Comparison of ENCODE assay signal across 16 cellular contexts in genomic region chr2:47161475-47161874, GRCh38. TPM values are rescaled to one million over a fixed set of nuclear protein-coding genes. Genes with fewer than 3 reads are reported as not detected.
DNase-seq lines count a peak whose midpoint lies in the region; ATAC-seq and TF ChIP-seq lines count a peak whose summit lies in the region.
"Had no signal": no experiment of that assay in that cellular context is flagged by ENCODE, and none has a peak within 500 bp of the region (broad histone marks: within the 10 kb centered on the region; RNA-seq: fewer than 3 reads in every experiment).

No MANE protein-coding gene starts in this region.

- TF ChIP-seq CTCF in SK-N-SH (IDR thresholded peaks at IDR 0.05): no peak
- TF ChIP-seq CTCF in Calu3 (IDR thresholded peaks at IDR 0.05; ENCODE audit: unreplicated experiment): no peak
- TF ChIP-seq CTCF in Panc1 (IDR thresholded peaks at IDR 0.05): no peak
- no peak for TF ChIP-seq CTCF in endodermal cell (conservative IDR thresholded peaks at IDR 0.05)

- H3F3A ChIP-seq in SK-N-SH (replicated peaks; ENCODE audit: insufficient read depth): peaks cover 92% of the 10 kb centered on the region

- peak overlapping the region; percentile 49 for H3K27ac Mint-ChIP-seq in Calu3 (ENCODE audit: unreplicated experiment)
- peak overlapping the region; percentile 13 for H3K27ac Mint-ChIP-seq in endodermal cell
- H3K27ac Mint-ChIP-seq in effector memory CD8-positive, alpha-beta T cell: peak overlapping the region in 1 of 2 donors; percentile 32
- H3K27ac Mint-ChIP-seq: CD8-positive, alpha-beta T cell; GM23338 had no signal

- H3K36me3 Mint-ChIP-seq in Calu3 (ENCODE audit: insufficient read depth, unreplicated experiment): peaks cover 92% of the 10 kb centered on the region
- H3K36me3 Mint-ChIP-seq in endodermal cell (ENCODE audit: low read depth): peaks cover 64% of the 10 kb centered on the region
- peaks cover 76% of the 10 kb centered on the region for H3K36me3 Mint-ChIP-seq in effector memory CD8-positive, alpha-beta T cell (ENCODE audit: insufficient read depth)

- peaks cover 72% of the 10 kb centered on the region for H4K20me1 ChIP-seq in SK-N-SH (ENCODE audit: insufficient read depth)

- peak overlapping the region; percentile 11 to 47; a peak in 3 of 4 replicates for H3K27ac ChIP-seq in SK-N-SH (ENCODE audit: low read depth in 2 of 2, low read length in 1 of 2)
- peak overlapping the region; percentile 30; the same call in 1 of the 2 replicates for H3K27ac ChIP-seq in Panc1 (ENCODE audit: low read length)
- H3K27ac ChIP-seq in endodermal cell (ENCODE audit: low read depth, low read length): no peak overlapping the region
- H3K27ac ChIP-seq: 22Rv1 had no signal

- H2AFZ ChIP-seq in SK-N-SH (ENCODE audit: low read depth): no peak overlapping the region
- H2AFZ ChIP-seq: GM23338 had no signal

- in situ Hi-C loops in Panc1 (cut with HindIII; ENCODE audit: low pct_unique_long_range_greater_than_20kb, low sequenced_read_pairs): no loop called here

- no peak overlapping the region for H3K4me2 ChIP-seq in SK-N-SH
- H3K4me2 ChIP-seq: GM23338 had no signal

- no peak overlapping the region for H3K9ac ChIP-seq in SK-N-SH
- no peak overlapping the region for H3K9ac ChIP-seq in endodermal cell (ENCODE audit: extremely low read depth, low read length, poor library complexity, severe bottlenecking)

- H3K4me1 Mint-ChIP-seq in Calu3 (ENCODE audit: low read depth, unreplicated experiment): peaks cover 46% of the 10 kb centered on the region
- peaks cover 35% of the 10 kb centered on the region for H3K4me1 Mint-ChIP-seq in endodermal cell
- peaks cover 25 to 47% of the 10 kb centered on the region in 2 donors for H3K4me1 Mint-ChIP-seq in effector memory CD8-positive, alpha-beta T cell (ENCODE audit: low read depth in 2 of 2)

- CTCF ChIA-PET in SK-N-SH (lab: Yijun Ruan, JAX): no interaction called here
- CTCF ChIA-PET in Calu3 (lab: Charles Lee): interaction anchor here (0.6 kb wide), 1 partner anchor 146 kb away, joined by 6 read pairs; no protein-coding TSS in a partner anchor
- CTCF ChIA-PET in Panc1 (lab: Charles Lee): no interaction called here

- H3K4me3 ChIP-seq in SK-N-SH (ENCODE audit: low read depth in 2 of 2, low read length in 1 of 2) (no peak overlapping the region), Panc1 (ENCODE audit: low read depth in 2 of 2, low read length in 2 of 2) (no peak overlapping the region), endodermal cell (ENCODE audit: low read length) (peak overlapping the region; percentile 50)
- H3K4me3 ChIP-seq: GM23338 had no signal

- BruUV-seq in Calu3 (replicated peaks; lab: Mats Ljungman, UMichigan) (no TSS peak), Panc1 (replicated peaks; lab: Mats Ljungman, UMichigan) (no TSS peak)

- peaks cover 75% of the 10 kb centered on the region for H3K79me2 ChIP-seq in SK-N-SH (ENCODE audit: insufficient read depth)

- ATAC-seq in SK-N-SH treated with all-trans-retinoic acid at 6 μM for 48 hours (no peak), Panc1 (no peak), HG02623 (IDR thresholded peaks at IDR 0.05; ENCODE audit: unreplicated experiment) (no peak)
- ATAC-seq in effector memory CD8-positive, alpha-beta T cell (replicated peaks): no peak
- ATAC-seq: CD8-positive, alpha-beta T cell; GM23338 had no signal

- DNase-seq in SK-N-SH (no peak), Calu3 (no peak), Panc1 (ENCODE audit: low read depth, low spot score) (no peak), endodermal cell (no peak)
- DNase-seq in activated naive CD4-positive, alpha-beta T cell treated with Interleukin-2 at 50 U/mL for 16 hours: no peak
- no peak for DNase-seq in effector memory CD8-positive, alpha-beta T cell
- DNase-seq: CD8-positive, alpha-beta T cell; COR-L47; DND-41; GDM1; H7 had no signal

- peaks cover 83 to 95% of the 10 kb centered on the region in 2 experiments for H3K36me3 ChIP-seq in SK-N-SH (replicated peaks in 1 of 2; ENCODE audit: control insufficient read depth in 1 of 2, insufficient read depth in 2 of 2, low read length in 1 of 2)
- peaks cover 77% of the 10 kb centered on the region for H3K36me3 ChIP-seq in Panc1 (ENCODE audit: control insufficient read depth, insufficient read depth, low read length)
- peaks cover 74% of the 10 kb centered on the region for H3K36me3 ChIP-seq in endodermal cell (ENCODE audit: control insufficient read depth, insufficient read depth, low read length)

- H3K9me2 ChIP-seq in SK-N-SH: no peaks in the 10 kb centered on the region

- H3K9me3 ChIP-seq in SK-N-SH (no peaks in the 10 kb centered on the region), Panc1 (ENCODE audit: control insufficient read depth, insufficient read depth, low read depth, low read length) (no peaks in the 10 kb centered on the region), endodermal cell (ENCODE audit: control insufficient read depth, low read length) (no peaks in the 10 kb centered on the region)

- no peaks in the 10 kb centered on the region for H3K27me3 Mint-ChIP-seq in Calu3 (ENCODE audit: unreplicated experiment)
- H3K27me3 Mint-ChIP-seq in endodermal cell (ENCODE audit: insufficient read depth): no peaks in the 10 kb centered on the region
- no peaks in the 10 kb centered on the region for H3K27me3 Mint-ChIP-seq in effector memory CD8-positive, alpha-beta T cell

- TF ChIP-seq RAD21 in SK-N-SH (IDR thresholded peaks at IDR 0.05; ENCODE audit: low read length): no peak

- H3K4me3 Mint-ChIP-seq in Calu3 (ENCODE audit: low read depth, unreplicated experiment): no peak overlapping the region
- peak overlapping the region; percentile 15 for H3K4me3 Mint-ChIP-seq in endodermal cell
- no peak overlapping the region for H3K4me3 Mint-ChIP-seq in effector memory CD8-positive, alpha-beta T cell
- H3K4me3 Mint-ChIP-seq: CD14-positive monocyte; CD8-positive, alpha-beta T cell; GM23338 had no signal

- H3K27me3 ChIP-seq in SK-N-SH (ENCODE audit: insufficient read depth) (no peaks in the 10 kb centered on the region), Panc1 (ENCODE audit: control insufficient read depth, insufficient read depth, low read length) (no peaks in the 10 kb centered on the region), endodermal cell (ENCODE audit: control insufficient read depth, insufficient read depth, low read length, poor library complexity, severe bottlenecking) (no peaks in the 10 kb centered on the region)

- H3K4me1 ChIP-seq in SK-N-SH (ENCODE audit: control insufficient read depth in 1 of 2, insufficient read depth in 2 of 2, low read depth in 1 of 2, low read length in 1 of 2) (peaks cover 10 to 13% of the 10 kb centered on the region in 2 experiments; a peak in 3 of 4 replicates), Panc1 (ENCODE audit: control insufficient read depth, insufficient read depth, low read length) (peaks cover 19% of the 10 kb centered on the region), endodermal cell (ENCODE audit: control insufficient read depth, insufficient read depth, low read length) (peaks cover 12% of the 10 kb centered on the region)

- intact Hi-C loops in Calu3 (cut with micrococcal nuclease; ENCODE audit: unreplicated experiment) (no loop called here), Panc1 (cut with micrococcal nuclease; ENCODE audit: unreplicated experiment) (no loop called here)

- TF ChIP-seq EP300 in SK-N-SH (IDR thresholded peaks at IDR 0.05; ENCODE audit: borderline replicate concordance in 1 of 2, low read depth in 1 of 2, low read length in 1 of 2): no peak

- POLR2A ChIA-PET in SK-N-SH (lab: Yijun Ruan, JAX) (no interaction called here), Panc1 (lab: Charles Lee) (no interaction called here)

- 92% methylated on average over 3 of the region's 3 CpGs for WGBS in SK-N-SH (ENCODE audit: low lambda C conversion rate)
- 66 to 73% methylated on average over 2 to 3 of the region's 3 CpGs for WGBS in endodermal cell (ENCODE audit: insufficient coverage in 1 of 2, insufficient read length in 1 of 2), 2 experiments

- peaks cover 2% of the 10 kb centered on the region for H3K9me3 Mint-ChIP-seq in Calu3 (ENCODE audit: low read depth, unreplicated experiment)
- H3K9me3 Mint-ChIP-seq in endodermal cell: no peaks in the 10 kb centered on the region
- no peaks in the 10 kb centered on the region for H3K9me3 Mint-ChIP-seq in effector memory CD8-positive, alpha-beta T cell
- H3K9me3 Mint-ChIP-seq: CD14-positive monocyte; CD8-positive, alpha-beta T cell; GM23338 had no signal

TF ChIP-seq in SK-N-SH, 30 proteins besides CTCF, POLR2A, EP300 and RAD21 (continues in another document):
- TF ChIP-seq IRF3 (IDR thresholded peaks at IDR 0.05; ENCODE audit: low read depth, low read length): no peak

TF ChIP-seq in SK-N-SH treated with all-trans-retinoic acid at 6 μM for 48 hours, 23 proteins besides CTCF, POLR2A, EP300 and RAD21 (continues in another document):
- TF ChIP-seq SNAI2 (CRISPR knock-in tag; IDR thresholded peaks at IDR 0.05): no peak
- no peak for TF ChIP-seq ZFP30 (CRISPR knock-in tag; IDR thresholded peaks at IDR 0.05)
- no peak for TF ChIP-seq TOX (CRISPR knock-in tag; IDR thresholded peaks at IDR 0.05; ENCODE audit: borderline replicate concordance)
- TF ChIP-seq ZNF8 (CRISPR knock-in tag; IDR thresholded peaks at IDR 0.05): no peak
- no peak for TF ChIP-seq ISL1 (CRISPR knock-in tag; IDR thresholded peaks at IDR 0.05)
- TF ChIP-seq ZNF565 (CRISPR knock-in tag; conservative IDR thresholded peaks at IDR 0.05; ENCODE audit: low read depth): no peak
- no peak for TF ChIP-seq ZNF70 (CRISPR knock-in tag; IDR thresholded peaks at IDR 0.05)
- TF ChIP-seq ARNTL (CRISPR knock-in tag; IDR thresholded peaks at IDR 0.05; ENCODE audit: borderline replicate concordance, low read depth): no peak
- TF ChIP-seq ZC3H10 (CRISPR knock-in tag; IDR thresholded peaks at IDR 0.05): no peak
- TF ChIP-seq GLIS3 (CRISPR knock-in tag; IDR thresholded peaks at IDR 0.05): no peak
- TF ChIP-seq TCF4 (CRISPR knock-in tag; IDR thresholded peaks at IDR 0.05; ENCODE audit: borderline replicate concordance): no peak
- no peak for TF ChIP-seq RARB (CRISPR knock-in tag; IDR thresholded peaks at IDR 0.05)

RNA-seq across cellular contexts. Expression of gene STPG4, which starts 6.4 kb away (rescaled TPM):
- polyA plus RNA-seq in SK-N-SH (2012; rRNA removed): 0.20 and 0.21 TPM in 2 replicates
- 0.08 and 0.12 TPM in 2 replicates for polyA plus RNA-seq in SK-N-SH (2012; cell fraction: cytosol; rRNA removed)
- 0.54 and 0.77 TPM in 2 replicates for polyA plus RNA-seq in SK-N-SH (2012; cell fraction: nucleus; rRNA removed)
- total RNA-seq in Calu3 (2022) (12.7 and 14.4 TPM in 2 replicates), Panc1 (2021; ENCODE audit: unreplicated experiment) (0.36 TPM), endodermal cell (under 1 TPM; 0.15 to 0.42 TPM)
- polyA plus RNA-seq in Panc1 (2012; ENCODE audit: insufficient read length): not detected
- not detected for polyA plus RNA-seq in endodermal cell (2013, experiment 1 of 2)
- 0.25 TPM for polyA plus RNA-seq in endodermal cell (2013, experiment 2 of 2)
- total RNA-seq: H7 had no signal
- polyA plus RNA-seq: GM23338 had no signal

RNA-seq across cellular contexts. Expression of gene CALM2, which starts 14.8 kb away (rescaled TPM):
- polyA plus RNA-seq in SK-N-SH (2012; rRNA removed): 401 and 491 TPM in 2 replicates
- polyA plus RNA-seq in SK-N-SH (2012; cell fraction: cytosol; rRNA removed): 795 and 1,236 TPM in 2 replicates
- 77.3 and 188 TPM in 2 replicates for polyA plus RNA-seq in SK-N-SH (2012; cell fraction: nucleus; rRNA removed)
- total RNA-seq in Calu3 (2022) (756 and 782 TPM in 2 replicates), Panc1 (2021; ENCODE audit: unreplicated experiment) (705 TPM), endodermal cell (100 to 1,000 TPM; 430 TPM)
- polyA plus RNA-seq in Panc1 (2012; ENCODE audit: insufficient read length): 531 TPM
- polyA plus RNA-seq in endodermal cell (2013, experiment 1 of 2): 679 TPM
- 697 TPM for polyA plus RNA-seq in endodermal cell (2013, experiment 2 of 2)
